Comparison of ENCODE assay signal across 18 cellular contexts in the genomic region with DNA sequence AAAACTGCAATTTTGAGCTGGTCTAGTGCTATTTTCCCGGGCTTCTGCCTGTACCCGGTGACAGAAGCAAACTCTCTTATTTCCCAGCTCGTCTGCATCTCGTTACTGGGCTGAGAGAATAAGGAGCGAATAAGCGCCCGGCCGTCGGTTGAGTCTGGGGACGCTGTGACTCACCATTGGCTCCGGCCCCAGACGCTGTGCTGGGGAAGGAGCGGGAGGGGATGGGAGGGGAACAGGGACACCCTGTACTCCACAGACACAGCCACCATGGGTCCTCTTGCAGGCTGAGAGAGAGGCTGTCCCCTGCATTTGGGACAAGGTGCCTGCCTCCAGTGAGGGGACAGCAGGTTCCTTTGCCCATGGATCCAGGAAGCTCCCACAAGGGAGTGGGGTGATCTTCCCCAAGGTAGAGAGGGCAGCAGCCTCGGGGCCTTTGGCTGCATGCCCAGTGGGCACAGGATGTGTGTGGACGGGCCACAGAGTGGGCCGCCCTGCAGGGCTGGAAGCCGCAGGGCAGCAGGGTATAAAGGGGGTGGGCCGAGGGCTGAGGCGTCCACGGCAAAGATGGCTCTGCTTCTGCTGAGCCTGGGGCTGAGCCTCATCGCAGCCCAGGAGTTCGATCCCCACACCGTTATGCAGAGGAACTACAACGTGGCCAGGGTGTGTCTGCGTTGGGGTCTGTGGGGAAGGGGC. TPM values are rescaled to one million over a fixed set of nuclear protein-coding genes. Genes with fewer than 3 reads are reported as not detected.
DNase-seq lines count a peak whose midpoint lies in the region; ATAC-seq and TF ChIP-seq lines count a peak whose summit lies in the region.
"Had no signal": no experiment of that assay in that cellular context is flagged by ENCODE, and none has a peak within 500 bp of the region (broad histone marks: within the 10 kb centered on the region; RNA-seq: fewer than 3 reads in every experiment).

A gene with protein sequence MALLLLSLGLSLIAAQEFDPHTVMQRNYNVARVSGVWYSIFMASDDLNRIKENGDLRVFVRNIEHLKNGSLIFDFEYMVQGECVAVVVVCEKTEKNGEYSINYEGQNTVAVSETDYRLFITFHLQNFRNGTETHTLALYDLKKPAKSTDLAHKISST (plus strand): TSS at position 552 of the 693 bp plus-strand sequence. CDS start 13 bp downstream, at position 565.

- no peak for ATAC-seq in SK-N-SH treated with all-trans-retinoic acid at 6 μM for 48 hours
- no peak for ATAC-seq in GM21367 (IDR thresholded peaks at IDR 0.05; ENCODE audit: unreplicated experiment)
- ATAC-seq: A549; natural killer cell treated with Interleukin-12 subunit alpha and Interleukin-12 subunit beta and Interleukin-15 and Interleukin-18, amount 100 ng/mL, for 72 hours had no signal

- CTCF ChIA-PET in SK-N-SH (lab: Yijun Ruan, JAX): interaction anchor here (0.6 to 1.4 kb wide), 2 partner anchors 23 to 60 kb away, joined by 3 read pairs; no protein-coding TSS in a partner anchor

- 48% methylated on average over 18 of the region's 25 CpGs for WGBS in SK-N-SH (ENCODE audit: low lambda C conversion rate)
- WGBS in smooth muscle cell (ENCODE audit: low lambda C conversion rate): 51% methylated on average over 24 of the region's 25 CpGs

- H3K4me1 ChIP-seq in SK-N-SH (ENCODE audit: control insufficient read depth in 1 of 2, insufficient read depth in 2 of 2, low read depth in 1 of 2, low read length in 1 of 2) (peaks cover 0 to 2% of the 10 kb centered on the region in 2 experiments; a peak in 1 of 4 replicates), smooth muscle cell (ENCODE audit: low read depth) (peaks cover 10% of the 10 kb centered on the region)
- H3K4me1 ChIP-seq: A549, Caco-2 had no signal

- no peak within 1 kb of the TSS for H2AFZ ChIP-seq in SK-N-SH (ENCODE audit: low read depth)
- no peak within 1 kb of the TSS for H2AFZ ChIP-seq in smooth muscle cell (ENCODE audit: low read depth)

- no peaks in the 10 kb centered on the region for H3K79me2 ChIP-seq in SK-N-SH (ENCODE audit: insufficient read depth)
- no peaks in the 10 kb centered on the region for H3K79me2 ChIP-seq in smooth muscle cell (ENCODE audit: low read depth)

- no peak for TF ChIP-seq EP300 in SK-N-SH (IDR thresholded peaks at IDR 0.05; ENCODE audit: borderline replicate concordance in 1 of 2, low read depth in 1 of 2, low read length in 1 of 2)

- H3K9ac ChIP-seq in SK-N-SH: no peak within 1 kb of the TSS
- no peak within 1 kb of the TSS for H3K9ac ChIP-seq in smooth muscle cell (ENCODE audit: low read depth)

- H3K4me3 ChIP-seq in SK-N-SH (ENCODE audit: low read depth in 2 of 2, low read length in 1 of 2) (no peak within 1 kb of the TSS), smooth muscle cell (no peak within 1 kb of the TSS)
- H3K4me3 ChIP-seq: A549, skin epidermis had no signal

- TF ChIP-seq CTCF in SK-N-SH (IDR thresholded peaks at IDR 0.05) (no peak), smooth muscle cell (IDR thresholded peaks at IDR 0.05; ENCODE audit: borderline replicate concordance, insufficient read depth, poor library complexity, severe bottlenecking) (no peak)

- H4K20me1 ChIP-seq in SK-N-SH (ENCODE audit: insufficient read depth): no peaks in the 10 kb centered on the region
- H4K20me1 ChIP-seq in smooth muscle cell (ENCODE audit: low read depth): peaks cover 60% of the 10 kb centered on the region

- no peak for TF ChIP-seq RAD21 in SK-N-SH (IDR thresholded peaks at IDR 0.05; ENCODE audit: low read length)

- no peaks in the 10 kb centered on the region for H3F3A ChIP-seq in SK-N-SH (replicated peaks; ENCODE audit: insufficient read depth)
- H3F3A ChIP-seq in smooth muscle cell (ENCODE audit: low read depth): peaks cover 6% of the 10 kb centered on the region

- no peaks in the 10 kb centered on the region for H3K9me2 ChIP-seq in SK-N-SH

- H3K27ac ChIP-seq in SK-N-SH (ENCODE audit: low read depth in 2 of 2, low read length in 1 of 2) (no peak within 1 kb of the TSS), smooth muscle cell (ENCODE audit: low read depth) (peak within 1 kb of the TSS; percentile 19)
- H3K27ac ChIP-seq: A549, skin epidermis had no signal

- H3K4me2 ChIP-seq in SK-N-SH: no peak within 1 kb of the TSS
- no peak within 1 kb of the TSS for H3K4me2 ChIP-seq in smooth muscle cell
- H3K4me2 ChIP-seq: A549 had no signal

- H3K9me3 ChIP-seq in SK-N-SH (no peaks in the 10 kb centered on the region), smooth muscle cell (replicated peaks; ENCODE audit: low read depth) (no peaks in the 10 kb centered on the region)
- H3K9me3 ChIP-seq: A549, Caco-2 had no signal

- no peaks in the 10 kb centered on the region for H3K36me3 ChIP-seq in SK-N-SH (replicated peaks in 1 of 2; ENCODE audit: control insufficient read depth in 1 of 2, insufficient read depth in 2 of 2, low read length in 1 of 2)
- H3K36me3 ChIP-seq in smooth muscle cell (ENCODE audit: low read depth): peaks cover 2% of the 10 kb centered on the region

- H3K27me3 ChIP-seq in SK-N-SH (ENCODE audit: insufficient read depth) (no peaks in the 10 kb centered on the region), smooth muscle cell (ENCODE audit: low read depth) (no peaks in the 10 kb centered on the region)

- peak; percentile 39 for DNase-seq in SK-N-SH
- peak in 31 of 58 donors; percentile 4 to 79 (median 29) for DNase-seq in anterior cingulate cortex (lab: John Stamatoyannopoulos, UW)
- peak; percentile 30 for DNase-seq in iris pigment epithelial cell (ENCODE audit: low read depth)
- DNase-seq in smooth muscle cell (lab: John Stamatoyannopoulos, UW; ENCODE audit: unreplicated experiment): no peak
- no peak for DNase-seq in stimulated activated CD8-positive, alpha-beta memory T cell treated with anti-CD3 and anti-CD28 coated beads, Interleukin-4, amount 100 ng/mL, for 48 hours
- DNase-seq in NCI-H510A treated with DMSO at 0.1 percent for 48 hours (lab: John Stamatoyannopoulos, UW): no peak
- DNase-seq: activated CD4-positive, alpha-beta memory T cell treated with anti-CD3 and anti-CD28 coated beads, Interleukin-2, amount 10 ng/mL, durations not matched to agents 7 days and 5 days; Caco-2; KG1; kidney glomerular epithelial cell; NCI-H1694; NCI-H774 had no signal

- POLR2A ChIA-PET in SK-N-SH (lab: Yijun Ruan, JAX): no interaction called here

TF ChIP-seq in SK-N-SH, 30 proteins besides CTCF, POLR2A, EP300 and RAD21 (continues in another document):
- TF ChIP-seq, protein P1, sequence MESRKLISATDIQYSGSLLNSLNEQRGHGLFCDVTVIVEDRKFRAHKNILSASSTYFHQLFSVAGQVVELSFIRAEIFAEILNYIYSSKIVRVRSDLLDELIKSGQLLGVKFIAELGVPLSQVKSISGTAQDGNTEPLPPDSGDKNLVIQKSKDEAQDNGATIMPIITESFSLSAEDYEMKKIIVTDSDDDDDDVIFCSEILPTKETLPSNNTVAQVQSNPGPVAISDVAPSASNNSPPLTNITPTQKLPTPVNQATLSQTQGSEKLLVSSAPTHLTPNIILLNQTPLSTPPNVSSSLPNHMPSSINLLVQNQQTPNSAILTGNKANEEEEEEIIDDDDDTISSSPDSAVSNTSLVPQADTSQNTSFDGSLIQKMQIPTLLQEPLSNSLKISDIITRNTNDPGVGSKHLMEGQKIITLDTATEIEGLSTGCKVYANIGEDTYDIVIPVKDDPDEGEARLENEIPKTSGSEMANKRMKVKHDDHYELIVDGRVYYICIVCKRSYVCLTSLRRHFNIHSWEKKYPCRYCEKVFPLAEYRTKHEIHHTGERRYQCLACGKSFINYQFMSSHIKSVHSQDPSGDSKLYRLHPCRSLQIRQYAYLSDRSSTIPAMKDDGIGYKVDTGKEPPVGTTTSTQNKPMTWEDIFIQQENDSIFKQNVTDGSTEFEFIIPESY (IDR thresholded peaks at IDR 0.05; ENCODE audit: borderline replicate concordance, low read depth): no peak
- TF ChIP-seq FOXJ3 (CRISPR knock-in tag; IDR thresholded peaks at IDR 0.05): no peak

TF ChIP-seq in SK-N-SH treated with all-trans-retinoic acid at 6 μM for 48 hours, 23 proteins besides CTCF, POLR2A, EP300 and RAD21 (continues in another document):
- TF ChIP-seq SNAI2 (CRISPR knock-in tag; IDR thresholded peaks at IDR 0.05) (no peak), ZC3H10 (CRISPR knock-in tag; IDR thresholded peaks at IDR 0.05) (no peak), ZNF70 (CRISPR knock-in tag; IDR thresholded peaks at IDR 0.05) (no peak)
- TF ChIP-seq, protein P2, sequence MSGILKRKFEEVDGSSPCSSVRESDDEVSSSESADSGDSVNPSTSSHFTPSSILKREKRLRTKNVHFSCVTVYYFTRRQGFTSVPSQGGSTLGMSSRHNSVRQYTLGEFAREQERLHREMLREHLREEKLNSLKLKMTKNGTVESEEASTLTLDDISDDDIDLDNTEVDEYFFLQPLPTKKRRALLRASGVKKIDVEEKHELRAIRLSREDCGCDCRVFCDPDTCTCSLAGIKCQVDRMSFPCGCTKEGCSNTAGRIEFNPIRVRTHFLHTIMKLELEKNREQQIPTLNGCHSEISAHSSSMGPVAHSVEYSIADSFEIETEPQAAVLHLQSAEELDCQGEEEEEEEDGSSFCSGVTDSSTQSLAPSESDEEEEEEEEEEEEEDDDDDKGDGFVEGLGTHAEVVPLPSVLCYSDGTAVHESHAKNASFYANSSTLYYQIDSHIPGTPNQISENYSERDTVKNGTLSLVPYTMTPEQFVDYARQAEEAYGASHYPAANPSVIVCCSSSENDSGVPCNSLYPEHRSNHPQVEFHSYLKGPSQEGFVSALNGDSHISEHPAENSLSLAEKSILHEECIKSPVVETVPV (CRISPR knock-in tag; IDR thresholded peaks at IDR 0.05): no peak

RNA-seq across cellular contexts. Expression of the gene that starts here (rescaled TPM):
- polyA plus RNA-seq in SK-N-SH (2012; rRNA removed) (not detected in 2 replicates), smooth muscle cell (20.8 and 45.2 TPM in 2 replicates)
- not detected in 2 replicates for polyA plus RNA-seq in SK-N-SH (2012; cell fraction: cytosol; rRNA removed)
- polyA plus RNA-seq in SK-N-SH (2012; cell fraction: nucleus; rRNA removed): not detected in 2 replicates
- 15.6 and 22.0 TPM in 2 replicates for total RNA-seq in smooth muscle cell
- total RNA-seq: activated CD4-positive, alpha-beta memory T cell treated with anti-CD3 and anti-CD28 coated beads, Interleukin-2, amount 10 ng/mL, durations not matched to agents 7 days and 5 days; Caco-2; frontal cortex; natural killer cell treated with Interleukin-12 subunit alpha and Interleukin-12 subunit beta and Interleukin-15 and Interleukin-18, amount 100 ng/mL, for 72 hours had no signal
- polyA plus RNA-seq: A549 had no signal

Comparison
In these comparisons a context has a peak if more than half of its experiments do, and no peak if none do; other contexts are left out.
1. RNA of the gene that starts here (polyA plus RNA-seq): 20.8 to 45.2 TPM in smooth muscle cell; not detected in SK-N-SH; every median in the first group is over 10 times any median in the second.
2. Peak in DNase-seq in SK-N-SH; RNA of the gene not detected or under 1 TPM.
3. DNase-seq: peak in anterior cingulate cortex (31 of 58) and iris pigment epithelial cell (single experiment); none in smooth muscle cell (single experiment), stimulated activated CD8-positive, alpha-beta memory T cell treated with anti-CD3 and anti-CD28 coated beads, Interleukin-4, amount 100 ng/mL, for 48 hours (single experiment) and NCI-H510A treated with DMSO at 0.1 percent for 48 hours (single experiment).